Comparison of ENCODE assay signal across 8 cellular contexts in the genomic region with DNA sequence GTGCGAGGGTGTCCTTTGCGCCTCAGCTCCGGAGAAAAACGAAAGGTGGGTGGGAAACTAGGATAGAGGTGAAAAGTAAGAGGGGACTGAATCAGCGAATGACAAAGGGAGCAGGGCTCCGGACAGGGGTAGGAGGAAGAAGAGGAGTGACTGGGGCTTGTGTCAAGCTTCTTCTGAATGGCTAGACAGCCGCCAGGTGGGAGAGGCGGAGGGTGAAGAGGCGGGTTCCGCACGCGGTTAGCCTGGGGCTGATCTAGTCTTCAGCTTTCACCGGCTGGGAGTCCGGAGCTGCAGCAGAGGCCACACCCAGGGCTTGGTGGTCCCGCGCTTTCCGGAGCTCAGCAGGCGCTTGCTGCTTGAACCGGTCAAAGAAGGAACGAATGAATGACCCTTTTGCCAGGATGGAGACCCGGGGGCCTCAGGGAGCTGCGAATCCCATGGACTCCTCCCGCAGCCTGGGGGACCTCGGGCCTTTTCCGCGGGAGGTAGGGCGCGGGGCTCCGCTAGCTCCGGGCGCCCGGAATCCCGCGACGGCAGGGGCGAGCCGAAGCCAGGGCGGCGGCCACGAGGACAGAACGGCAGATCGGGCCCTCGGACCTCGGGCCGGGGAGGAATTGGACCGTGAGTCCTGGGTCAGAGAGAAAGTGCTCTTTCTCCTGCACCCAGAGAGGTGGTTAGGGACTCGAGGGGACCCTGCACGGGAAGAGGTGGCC. TPM values are rescaled to one million over a fixed set of nuclear protein-coding genes. Genes with fewer than 3 reads are reported as not detected.
A peak's percentile ranks its signal among the peaks of the same experiment; 100 is the strongest.
DNase-seq lines count a peak whose midpoint lies in the region; ATAC-seq and TF ChIP-seq lines count a peak whose summit lies in the region.

TSS of gene C6orf141 (plus strand) at position 256 of the 713 bp plus-strand sequence. CDS start at position 381, 125 bp downstream.

- H3K9me3 ChIP-seq in duodenal mucosa (ENCODE audit: control insufficient read depth in 1 of 2, low read length in 2 of 2) = no peaks in the 10 kb centered on the region
- no peaks in the 10 kb centered on the region for H3K9me3 ChIP-seq in upper lobe of left lung

- H3K36me3 ChIP-seq in duodenal mucosa (ENCODE audit: control insufficient read depth in 1 of 2, insufficient read depth in 2 of 2, low read length in 2 of 2) (no peaks in the 10 kb centered on the region), upper lobe of left lung (no peaks in the 10 kb centered on the region)

- TF ChIP-seq CTCF in upper lobe of left lung (IDR thresholded peaks at IDR 0.05) = no peak

- no peak for TF ChIP-seq POLR2A in upper lobe of left lung (IDR thresholded peaks at IDR 0.05)

- H3K27me3 ChIP-seq in duodenal mucosa (ENCODE audit: control insufficient read depth in 1 of 2, insufficient read depth in 2 of 2, low read length in 2 of 2) (peaks cover 4 to 10% of the 10 kb centered on the region in 2 donors), upper lobe of left lung (peaks cover 0 to 9% (median 0%) of the 10 kb centered on the region in 4 donors)

- DNase-seq in D341Med (ENCODE audit: low spot score) = peak; percentile 78
- DNase-seq in SW480 (ENCODE audit: low spot score) = peak; percentile 56
- peak; percentile 85 for DNase-seq in mucosa of gallbladder (ENCODE audit: low spot score)
- peak; percentile 54 to 79 for DNase-seq in upper lobe of left lung
- no peak for DNase-seq in T-helper 9 cell

- H3K4me3 ChIP-seq in duodenal mucosa (ENCODE audit: low read depth in 1 of 2, low read length in 2 of 2) = peak within 1 kb of the TSS; percentile 85 to 97
- peak within 1 kb of the TSS in 3 of 4 donors; percentile 39 to 55 (median 48) for H3K4me3 ChIP-seq in upper lobe of left lung

- ATAC-seq in GM19467 (IDR thresholded peaks at IDR 0.05; ENCODE audit: unreplicated experiment) (peak; percentile 64), HG03442 (IDR thresholded peaks at IDR 0.05; ENCODE audit: unreplicated experiment) (peak; percentile 66), upper lobe of left lung (ENCODE audit: low FRiP score in 2 of 2) (peak; percentile 58 to 72)

- H3K4me1 ChIP-seq in duodenal mucosa (ENCODE audit: control insufficient read depth in 1 of 2, insufficient read depth in 2 of 2, low read length in 2 of 2) (peaks cover 15 to 19% of the 10 kb centered on the region in 2 donors), upper lobe of left lung (peaks cover 10 to 20% (median 16%) of the 10 kb centered on the region in 4 donors)

- WGBS in upper lobe of left lung, 2 donors = 4% methylated on average over 13 to 40 of the region's 48 CpGs

- TF ChIP-seq EP300 in upper lobe of left lung (IDR thresholded peaks at IDR 0.05) = no peak

- H3K27ac ChIP-seq in duodenal mucosa (ENCODE audit: low read depth, low read length) = peak within 1 kb of the TSS; percentile 41
- H3K27ac ChIP-seq in upper lobe of left lung = no peak within 1 kb of the TSS

- H3K9ac ChIP-seq in duodenal mucosa (ENCODE audit: low read depth in 1 of 2, low read length in 2 of 2) = peak within 1 kb of the TSS; percentile 58 to 83

RNA-seq across cellular contexts. Expression of gene C6orf141, which starts in this region (rescaled TPM):
- total RNA-seq in mucosa of gallbladder (70.0 TPM), upper lobe of left lung (1 to 10 TPM; 1.2 to 2.9 (median 1.8) TPM)

Comparison
In these comparisons a context has a peak if more than half of its experiments do, and no peak if none do; other contexts are left out.
1. RNA of gene C6orf141 (total RNA-seq): 70.0 TPM in mucosa of gallbladder (single experiment); 1.2 to 2.9 TPM in upper lobe of left lung; every median in the first group is over 10 times any median in the second.
2. Peak in every context shown above with its lines, with median percentiles within 50 percentile points of each other: ATAC-seq.